ENCODE assay signal across 17 cellular contexts in the genomic region with DNA sequence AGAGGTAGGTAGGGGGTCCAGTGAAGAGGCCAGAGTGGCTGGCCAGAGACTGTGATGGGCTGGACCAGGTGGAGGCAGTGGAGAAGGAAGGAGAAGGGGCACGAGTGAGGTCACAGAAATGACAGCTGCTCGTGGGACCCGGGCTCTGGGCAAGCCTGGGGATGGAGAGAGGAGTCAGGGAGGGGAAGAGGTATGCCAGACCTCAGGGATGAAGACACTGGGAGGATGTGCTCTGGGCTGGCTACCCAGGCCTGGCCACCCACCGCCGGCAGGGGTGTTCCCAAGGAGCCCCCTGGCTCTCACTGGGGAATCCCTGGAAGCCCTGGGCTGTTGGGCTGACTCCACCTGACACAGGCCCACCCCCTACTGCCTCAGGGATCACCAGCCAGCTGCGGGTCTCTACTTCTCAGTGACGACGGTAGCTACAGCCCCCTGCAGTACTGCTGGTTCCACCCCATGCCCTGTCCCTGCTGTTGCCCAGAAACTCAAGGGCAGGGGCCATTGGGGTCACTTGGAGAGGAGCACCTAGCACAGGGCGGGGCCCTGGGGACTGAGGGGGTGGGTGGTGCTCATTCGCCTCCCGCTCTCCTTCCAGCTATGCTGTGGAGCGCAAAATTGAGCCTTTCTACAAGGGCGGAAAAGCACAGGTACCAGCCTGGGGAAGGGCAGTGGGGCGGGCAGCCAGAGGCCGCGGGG. TPM values are rescaled to one million over a fixed set of nuclear protein-coding genes. Genes with fewer than 3 reads are reported as not detected.
DNase-seq lines count a peak whose midpoint lies in the region; ATAC-seq and TF ChIP-seq lines count a peak whose summit lies in the region.
"Had no signal": no experiment of that assay in that cellular context is flagged by ENCODE, and none has a peak within 500 bp of the region (broad histone marks: within the 10 kb centered on the region; RNA-seq: fewer than 3 reads in every experiment).

No MANE protein-coding gene starts in this region.

- peak overlapping the region; percentile 34 for H3K4me3 Mint-ChIP-seq in T-helper 2 cell treated with Interferon-gamma antibody and Interleukin-4, amounts not matched to agents 5 μg/mL and 100 μg/mL, for 36 hours
- peak overlapping the region in 1 of 4 donors; percentile 55 for H3K4me3 Mint-ChIP-seq in IgD-negative memory B cell
- peak overlapping the region; percentile 94 for H3K4me3 Mint-ChIP-seq in activated naive CD8-positive, alpha-beta T cell
- peak overlapping the region; percentile 97 for H3K4me3 Mint-ChIP-seq in neural crest cell

- peaks cover 14% of the 10 kb centered on the region for H3K4me1 Mint-ChIP-seq in T-helper 2 cell treated with Interferon-gamma antibody and Interleukin-4, amounts not matched to agents 5 μg/mL and 100 μg/mL, for 36 hours (ENCODE audit: low read depth)
- peaks cover 9 to 12% (median 12%) of the 10 kb centered on the region in 3 donors for H3K4me1 Mint-ChIP-seq in IgD-negative memory B cell
- H3K4me1 Mint-ChIP-seq in activated naive CD8-positive, alpha-beta T cell (ENCODE audit: low read depth), result peaks cover 20% of the 10 kb centered on the region
- peaks cover 18% of the 10 kb centered on the region for H3K4me1 Mint-ChIP-seq in neural crest cell

- no peak for ATAC-seq in HG02870 (IDR thresholded peaks at IDR 0.05; ENCODE audit: unreplicated experiment)
- ATAC-seq: heart right ventricle had no signal

- no peaks in the 10 kb centered on the region for H3K9me3 Mint-ChIP-seq in T-helper 2 cell treated with Interferon-gamma antibody and Interleukin-4, amounts not matched to agents 5 μg/mL and 100 μg/mL, for 36 hours
- H3K9me3 Mint-ChIP-seq in IgD-negative memory B cell, result no peaks in the 10 kb centered on the region
- H3K9me3 Mint-ChIP-seq in activated naive CD8-positive, alpha-beta T cell (ENCODE audit: low read depth), result no peaks in the 10 kb centered on the region
- H3K9me3 Mint-ChIP-seq in neural crest cell, result no peaks in the 10 kb centered on the region
- H3K9me3 Mint-ChIP-seq: central memory CD8-positive, alpha-beta T cell had no signal

- H3K27ac Mint-ChIP-seq in T-helper 2 cell treated with Interferon-gamma antibody and Interleukin-4, amounts not matched to agents 5 μg/mL and 100 μg/mL, for 36 hours, result no peak overlapping the region
- H3K27ac Mint-ChIP-seq in IgD-negative memory B cell (peak overlapping the region in 2 of 3 donors; percentile 95 to 99), neural crest cell (ENCODE audit: unreplicated experiment) (no peak overlapping the region)
- no peak overlapping the region for H3K27ac Mint-ChIP-seq in activated naive CD8-positive, alpha-beta T cell

- H3K36me3 Mint-ChIP-seq in T-helper 2 cell treated with Interferon-gamma antibody and Interleukin-4, amounts not matched to agents 5 μg/mL and 100 μg/mL, for 36 hours (ENCODE audit: low read depth), result peaks cover 9% of the 10 kb centered on the region
- peaks cover 4% of the 10 kb centered on the region for H3K36me3 Mint-ChIP-seq in IgD-negative memory B cell
- peaks cover 7% of the 10 kb centered on the region for H3K36me3 Mint-ChIP-seq in activated naive CD8-positive, alpha-beta T cell
- no peaks in the 10 kb centered on the region for H3K36me3 Mint-ChIP-seq in neural crest cell (ENCODE audit: low read depth)

- intact Hi-C loops in head of caudate nucleus (cut with DNase I), result no loop called here

- DNase-seq in T-helper 2 cell treated with Interferon-gamma antibody and Interleukin-4, amounts not matched to agents 5 μg/mL and 100 μg/mL, for 36 hours (ENCODE audit: low spot score), result no peak
- DNase-seq in T-helper 2 cell (no peak), neural crest cell (ENCODE audit: low read depth, low spot score) (no peak), head of caudate nucleus (no peak), kidney tubule cell (ENCODE audit: low spot score) (no peak)
- DNase-seq: activated naive CD4-positive, alpha-beta T cell treated with Interleukin-2 at 50 U/mL for 16 hours; erythroblast; heart right ventricle; NCI-H82 had no signal

- no peaks in the 10 kb centered on the region for H3K27me3 Mint-ChIP-seq in T-helper 2 cell treated with Interferon-gamma antibody and Interleukin-4, amounts not matched to agents 5 μg/mL and 100 μg/mL, for 36 hours (ENCODE audit: low read depth)
- H3K27me3 Mint-ChIP-seq in IgD-negative memory B cell, result no peaks in the 10 kb centered on the region
- no peaks in the 10 kb centered on the region for H3K27me3 Mint-ChIP-seq in activated naive CD8-positive, alpha-beta T cell
- H3K27me3 Mint-ChIP-seq in neural crest cell (ENCODE audit: low read depth), result peaks cover 12% of the 10 kb centered on the region
- H3K27me3 Mint-ChIP-seq: central memory CD8-positive, alpha-beta T cell had no signal

- no peak for TF ChIP-seq CTCF in neural crest cell (conservative IDR thresholded peaks at IDR 0.05)

RNA-seq across cellular contexts. Expression of gene TBL3, which starts 1.8 kb away (rescaled TPM):
- polyA plus RNA-seq in IgD-negative memory B cell, result 52.0 TPM
- 39.5 and 39.6 TPM in 2 replicates for total RNA-seq in neural crest cell

RNA-seq across cellular contexts. Expression of gene RNF151, which starts 7.0 kb away (rescaled TPM):
- not detected for polyA plus RNA-seq in IgD-negative memory B cell
- not detected in 2 replicates for total RNA-seq in neural crest cell
- total RNA-seq: A172, heart right ventricle, liver, SJSA1, tibial nerve had no signal
- polyA plus RNA-seq: heart right ventricle, liver had no signal

RNA-seq across cellular contexts. Expression of gene NOXO1, which starts 7.7 kb away (rescaled TPM):
- not detected for polyA plus RNA-seq in IgD-negative memory B cell
- total RNA-seq in neural crest cell, result 0.63 and 0.75 TPM in 2 replicates
- total RNA-seq: A172, heart right ventricle had no signal

RNA-seq across cellular contexts. Expression of gene RPS2, which starts 9.0 kb away (rescaled TPM):
- polyA plus RNA-seq in IgD-negative memory B cell, result 6,339 TPM
- 3,479 and 3,508 TPM in 2 replicates for total RNA-seq in neural crest cell

RNA-seq across cellular contexts. Expression of gene GFER, which starts 10.4 kb away (rescaled TPM):
- polyA plus RNA-seq in IgD-negative memory B cell, result 39.0 TPM
- total RNA-seq in neural crest cell, result 42.5 and 43.3 TPM in 2 replicates

Comparison
In these comparisons a context has a peak if more than half of its experiments do, and no peak if none do; other contexts are left out.
1. H3K27ac Mint-ChIP-seq: peak in IgD-negative memory B cell (2 of 3); none in T-helper 2 cell treated with Interferon-gamma antibody and Interleukin-4, amounts not matched to agents 5 μg/mL and 100 μg/mL, for 36 hours (single experiment), activated naive CD8-positive, alpha-beta T cell (single experiment) and neural crest cell (single experiment).